17 cellular contexts compared by ENCODE assay signal in genomic region chr9:114117996-114118830, GRCh38. TPM values are rescaled to one million over a fixed set of nuclear protein-coding genes. Genes with fewer than 3 reads are reported as not detected.
A peak's percentile ranks its signal among the peaks of the same experiment; 100 is the strongest.
DNase-seq lines count a peak whose midpoint lies in the region; ATAC-seq, FAIRE-seq and TF ChIP-seq lines count a peak whose summit lies in the region.
"Had no signal": no experiment of that assay in that cellular context is flagged by ENCODE, and none has a peak within 500 bp of the region (broad histone marks: within the 10 kb centered on the region; RNA-seq: fewer than 3 reads in every experiment).

No MANE protein-coding gene starts in this region.

- TF ChIP-seq POLR2A in GM12892 (IDR thresholded peaks at IDR 0.05; ENCODE audit: low read depth, low read length): no peak

- POLR2A ChIA-PET in MCF 10A (lab: Yijun Ruan, JAX): interaction anchor here (0.6 kb wide), 1 partner anchor 161 kb away, joined by 3 read pairs; no protein-coding TSS in a partner anchor

- no peaks in the 10 kb centered on the region for H3K27me3 ChIP-seq in lung (ENCODE audit: control insufficient read depth, insufficient read depth)
- H3K27me3 ChIP-seq in upper lobe of right lung: no peaks in the 10 kb centered on the region

- CTCF ChIA-PET in MCF 10A (lab: Yijun Ruan, JAX): interaction anchor here (0.7 to 1.8 kb wide), 3 partner anchors 10 to 173 kb away, joined by 3 to 12 read pairs (median 4); no protein-coding TSS in a partner anchor

- H3K9me3 Mint-ChIP-seq in MCF 10A (ENCODE audit: unreplicated experiment): peaks cover 7% of the 10 kb centered on the region

- H3K4me1 ChIP-seq in lung (ENCODE audit: control insufficient read depth in 2 of 2, insufficient read depth in 2 of 2, low read length in 2 of 2): peaks cover 0 to 1% of the 10 kb centered on the region in 2 donors
- peaks cover 10% of the 10 kb centered on the region for H3K4me1 ChIP-seq in upper lobe of right lung

- in situ Hi-C loops in T47D (cut with HindIII; ENCODE audit: low pct_unique_long_range_greater_than_20kb, low sequenced_read_pairs): no loop called here

- H3K4me1 Mint-ChIP-seq in MCF 10A (ENCODE audit: insufficient read depth, unreplicated experiment): no peaks in the 10 kb centered on the region

- WGBS in lung, 2 donors: 51 to 63% methylated on average over 21 of the region's 21 CpGs

- DNase-seq in T47D (ENCODE audit: low read depth in 1 of 2, low spot score in 1 of 2): peak; percentile 32 to 52
- no peak for DNase-seq in MCF 10A (ENCODE audit: unreplicated experiment)
- DNase-seq in SW480 (ENCODE audit: low spot score): peak; percentile 10
- DNase-seq in lung (ENCODE audit: low spot score): peak; percentile 59
- peak; percentile 77 for DNase-seq in upper lobe of right lung
- DNase-seq in GM12892 (ENCODE audit: insufficient read length): no peak
- no peak for DNase-seq in HTR-8/SVneo (ENCODE audit: insufficient read length, low spot score)
- DNase-seq: ACHN, mesendoderm, NCI-H1694 treated with DMSO at 0.1 percent for 48 hours, retina had no signal

- intact Hi-C loops in MCF 10A (cut with micrococcal nuclease) (no loop called here), upper lobe of right lung (cut with DNase I) (no loop called here)

- BruUV-seq in MCF 10A (replicated peaks; lab: Mats Ljungman, UMichigan): no TSS peak

- no peak for FAIRE-seq in GM12892 (lab: Jason Lieb, UNC)
- FAIRE-seq in HTR-8/SVneo (lab: Jason Lieb, UNC): no peak
- FAIRE-seq: astrocyte had no signal

- ATAC-seq in lung (ENCODE audit: insufficient read depth, low FRiP score): peak; percentile 50
- ATAC-seq in upper lobe of right lung: peak; percentile 79
- ATAC-seq in HG03108 (IDR thresholded peaks at IDR 0.05; ENCODE audit: unreplicated experiment): no peak
- ATAC-seq: heart left ventricle had no signal

- no peak overlapping the region for H3K27ac Mint-ChIP-seq in MCF 10A (ENCODE audit: low read depth, unreplicated experiment)

- TF ChIP-seq CTCF in MCF 10A (IDR thresholded peaks at IDR 0.05; ENCODE audit: unreplicated experiment) (no peak), lung (IDR thresholded peaks at IDR 0.05; ENCODE audit: control extremely low read depth, extremely low read depth) (no peak), upper lobe of right lung (IDR thresholded peaks at IDR 0.05) (no peak)

- no peak overlapping the region for H3K4me3 Mint-ChIP-seq in MCF 10A (ENCODE audit: unreplicated experiment)

- H3K27ac ChIP-seq in lung (ENCODE audit: low read depth in 1 of 2, low read length in 1 of 2): peak overlapping the region in 1 of 2 donors; percentile 66
- H3K27ac ChIP-seq in upper lobe of right lung: no peak overlapping the region
- H3K27ac ChIP-seq: heart left ventricle, RWPE1, thoracic aorta had no signal

- no peak overlapping the region for H3K4me3 ChIP-seq in lung
- H3K4me3 ChIP-seq in upper lobe of right lung: no peak overlapping the region
- H3K4me3 ChIP-seq: heart left ventricle, thoracic aorta had no signal

- no peaks in the 10 kb centered on the region for H3K36me3 ChIP-seq in lung (ENCODE audit: control insufficient read depth in 2 of 2, insufficient read depth in 2 of 2, low read length in 2 of 2)
- H3K36me3 ChIP-seq in upper lobe of right lung: no peaks in the 10 kb centered on the region
- H3K36me3 ChIP-seq: heart left ventricle, thoracic aorta had no signal

- H3K36me3 Mint-ChIP-seq in MCF 10A (ENCODE audit: insufficient read depth, unreplicated experiment): no peaks in the 10 kb centered on the region

- H3K9me3 ChIP-seq in lung (ENCODE audit: control insufficient read depth in 2 of 2, insufficient read depth in 1 of 2, low read length in 1 of 2) (no peaks in the 10 kb centered on the region), upper lobe of right lung (no peaks in the 10 kb centered on the region)
- H3K9me3 ChIP-seq: heart left ventricle, thoracic aorta had no signal

- peaks cover 50% of the 10 kb centered on the region for H3K27me3 Mint-ChIP-seq in MCF 10A (ENCODE audit: insufficient read depth, unreplicated experiment)

RNA-seq across cellular contexts. Expression of gene KIF12, which starts 19.1 kb away (rescaled TPM):
- total RNA-seq in MCF 10A (2022) (not detected in 2 replicates), lung (1 to 10 TPM; 4.7 to 4.8 TPM), upper lobe of right lung (6.2 TPM)
- polyA plus RNA-seq in lung: 1 to 10 TPM in 1 of 2 donors, under 1 TPM in 1; 0.47 to 6.7 TPM
- not detected for polyA plus RNA-seq in GM12892 (2012; ENCODE audit: missing spikeins)
- total RNA-seq: H4, thoracic aorta had no signal

RNA-seq across cellular contexts. Expression of gene COL27A1, which starts 37.1 kb away (rescaled TPM):
- total RNA-seq in MCF 10A (2022) (1.3 and 2.9 TPM in 2 replicates), lung (10 to 100 TPM; 18.4 to 25.6 TPM), upper lobe of right lung (13.7 TPM)
- 10 to 100 TPM; 10.9 to 16.3 TPM for polyA plus RNA-seq in lung
- polyA plus RNA-seq in GM12892 (2012; ENCODE audit: missing spikeins): not detected

RNA-seq across cellular contexts. Expression of gene AMBP, which starts 40.1 kb away (rescaled TPM):
- total RNA-seq in MCF 10A (2022): not detected in 2 replicates
- total RNA-seq in lung: 1 to 10 TPM; 1.2 to 3.7 TPM
- polyA plus RNA-seq in lung: 1 to 10 TPM in 1 of 2 donors, under 1 TPM in 1; 0.47 to 2.0 TPM
- total RNA-seq in upper lobe of right lung: 0.67 TPM
- polyA plus RNA-seq in GM12892 (2012; ENCODE audit: missing spikeins): not detected
- total RNA-seq: astrocyte, thoracic aorta had no signal

Comparison
In these comparisons a context has a peak if more than half of its experiments do, and no peak if none do; other contexts are left out.
1. DNase-seq: peak in T47D (2 of 2), SW480 (single experiment), lung (single experiment) and upper lobe of right lung (single experiment); none in MCF 10A (single experiment), GM12892 (single experiment) and HTR-8/SVneo (single experiment).